ENCODE assay signal across 10 cellular contexts in genomic region chr2:17578466-17578928, GRCh38. TPM values are rescaled to one million over a fixed set of nuclear protein-coding genes. Genes with fewer than 3 reads are reported as not detected.
A peak's percentile ranks its signal among the peaks of the same experiment; 100 is the strongest.
DNase-seq lines count a peak whose midpoint lies in the region; ATAC-seq and TF ChIP-seq lines count a peak whose summit lies in the region.
"Had no signal": no experiment of that assay in that cellular context is flagged by ENCODE, and none has a peak within 500 bp of the region (broad histone marks: within the 10 kb centered on the region; RNA-seq: fewer than 3 reads in every experiment).

No MANE protein-coding gene starts in this region.

- H3K4me3 ChIP-seq in right cardiac atrium (ENCODE audit: low read length): no peak overlapping the region
- H3K4me3 ChIP-seq in naive thymus-derived CD4-positive, alpha-beta T cell (ENCODE audit: low read length): no peak overlapping the region

- peaks cover 4% of the 10 kb centered on the region for H3K4me1 Mint-ChIP-seq in progenitor cell of endocrine pancreas (ENCODE audit: low read depth)
- peaks cover 0 to 13% (median 0%) of the 10 kb centered on the region in 7 donors for H3K4me1 Mint-ChIP-seq in naive thymus-derived CD4-positive, alpha-beta T cell

- DNase-seq in LoVo (ENCODE audit: low spot score) (peak; percentile 63), right cardiac atrium (peak in 1 of 3 donors; percentile 38), NCI-H526 (lab: John Stamatoyannopoulos, UW) (no peak), progenitor cell of endocrine pancreas (ENCODE audit: low spot score, unreplicated experiment) (no peak)
- no peak for DNase-seq in naive thymus-derived CD4-positive, alpha-beta T cell
- DNase-seq: activated CD4-positive, alpha-beta T cell treated with anti-CD3 and anti-CD28 coated beads for 48 hours had no signal

- WGBS in right cardiac atrium: 55% methylated on average over 5 of the region's 5 CpGs

- CTCF ChIA-PET in naive thymus-derived CD4-positive, alpha-beta T cell (lab: Charles Lee): no interaction called here

- TF ChIP-seq POLR2A in GM18505 (IDR thresholded peaks at IDR 0.05; ENCODE audit: borderline replicate concordance, extremely low read depth, insufficient read depth, insufficient read length): no peak

- no peak overlapping the region for H3K4me3 Mint-ChIP-seq in progenitor cell of endocrine pancreas (ENCODE audit: low read depth)
- no peak overlapping the region for H3K4me3 Mint-ChIP-seq in naive thymus-derived CD4-positive, alpha-beta T cell

- ATAC-seq in GM18505 (IDR thresholded peaks at IDR 0.05; ENCODE audit: unreplicated experiment): peak; percentile 74
- peak; percentile 90 for ATAC-seq in GM21723 (IDR thresholded peaks at IDR 0.05; ENCODE audit: unreplicated experiment)
- peak in 1 of 2 donors; percentile 48 for ATAC-seq in right cardiac atrium
- ATAC-seq in esophagus mucosa: no peak
- no peak for ATAC-seq in naive thymus-derived CD4-positive, alpha-beta T cell

- no peaks in the 10 kb centered on the region for H3K9me3 Mint-ChIP-seq in progenitor cell of endocrine pancreas (ENCODE audit: low read depth)
- peaks cover 0 to 3% (median 0%) of the 10 kb centered on the region in 11 donors for H3K9me3 Mint-ChIP-seq in naive thymus-derived CD4-positive, alpha-beta T cell

- H3K4me1 ChIP-seq in right cardiac atrium (ENCODE audit: control insufficient read depth, insufficient read depth, low read length): no peaks in the 10 kb centered on the region
- no peaks in the 10 kb centered on the region for H3K4me1 ChIP-seq in naive thymus-derived CD4-positive, alpha-beta T cell (ENCODE audit: control insufficient read depth in 2 of 2, insufficient read depth in 2 of 2, low read length in 2 of 2)

- POLR2A ChIA-PET in naive thymus-derived CD4-positive, alpha-beta T cell (lab: Charles Lee): no interaction called here

- peak overlapping the region; percentile 71 for H3K27ac ChIP-seq in right cardiac atrium (ENCODE audit: low read length)
- no peak overlapping the region for H3K27ac ChIP-seq in naive thymus-derived CD4-positive, alpha-beta T cell (ENCODE audit: low read depth, low read length)

- H3K36me3 Mint-ChIP-seq in progenitor cell of endocrine pancreas (ENCODE audit: insufficient read depth): no peaks in the 10 kb centered on the region
- H3K36me3 Mint-ChIP-seq in naive thymus-derived CD4-positive, alpha-beta T cell: no peaks in the 10 kb centered on the region

- H3K27me3 Mint-ChIP-seq in progenitor cell of endocrine pancreas: peaks cover 17% of the 10 kb centered on the region
- H3K27me3 Mint-ChIP-seq in naive thymus-derived CD4-positive, alpha-beta T cell: peaks cover 0 to 11% (median 4%) of the 10 kb centered on the region in 5 donors

- H3K9me3 ChIP-seq in right cardiac atrium (ENCODE audit: control insufficient read depth, low read length): no peaks in the 10 kb centered on the region
- no peaks in the 10 kb centered on the region for H3K9me3 ChIP-seq in naive thymus-derived CD4-positive, alpha-beta T cell (ENCODE audit: control insufficient read depth in 2 of 3, low read length in 3 of 3)

- no peaks in the 10 kb centered on the region for H3K36me3 ChIP-seq in naive thymus-derived CD4-positive, alpha-beta T cell (ENCODE audit: control insufficient read depth in 2 of 3, insufficient read depth in 3 of 3, low read length in 3 of 3)

- no peak overlapping the region for H3K27ac Mint-ChIP-seq in progenitor cell of endocrine pancreas
- no peak overlapping the region for H3K27ac Mint-ChIP-seq in naive thymus-derived CD4-positive, alpha-beta T cell

- no peak for TF ChIP-seq CTCF in progenitor cell of endocrine pancreas (IDR thresholded peaks at IDR 0.05; ENCODE audit: unreplicated experiment)

- intact Hi-C loops in right cardiac atrium (cut with DNase I): no loop called here
- intact Hi-C loops in naive thymus-derived CD4-positive, alpha-beta T cell (cut with micrococcal nuclease): no loop called here

- no peaks in the 10 kb centered on the region for H3K27me3 ChIP-seq in right cardiac atrium (ENCODE audit: control insufficient read depth, insufficient read depth)
- no peaks in the 10 kb centered on the region for H3K27me3 ChIP-seq in naive thymus-derived CD4-positive, alpha-beta T cell (ENCODE audit: control insufficient read depth in 2 of 2, insufficient read depth in 2 of 2, low read length in 2 of 2)

RNA-seq across cellular contexts. Expression of gene VSNL1, which starts 38.0 kb away (rescaled TPM):
- total RNA-seq in right cardiac atrium (10 to 100 TPM; 26.5 to 39.3 (median 36.0) TPM), progenitor cell of endocrine pancreas (1.1 TPM in 2 replicates), esophagus mucosa (65.6 TPM)
- 36.8 TPM for polyA plus RNA-seq in right cardiac atrium
- not detected for total RNA-seq in naive thymus-derived CD4-positive, alpha-beta T cell
- not detected for polyA plus RNA-seq in naive thymus-derived CD4-positive, alpha-beta T cell
- total RNA-seq: epithelial cell of proximal tubule had no signal

Comparison
In these comparisons a context has a peak if more than half of its experiments do, and no peak if none do; other contexts are left out.
1. ATAC-seq: peak in GM18505 (single experiment) and GM21723 (single experiment); none in esophagus mucosa (single experiment) and naive thymus-derived CD4-positive, alpha-beta T cell (single experiment).
2. RNA of gene VSNL1, which starts 38.0 kb away (total RNA-seq): 65.6 TPM in esophagus mucosa (single experiment) and 26.5 to 39.3 TPM in right cardiac atrium; 1.1 TPM in progenitor cell of endocrine pancreas and not detected in naive thymus-derived CD4-positive, alpha-beta T cell; every median in the first group is over 10 times any median in the second.